Comparison of ENCODE assay signal across 11 cellular contexts in the genomic region with DNA sequence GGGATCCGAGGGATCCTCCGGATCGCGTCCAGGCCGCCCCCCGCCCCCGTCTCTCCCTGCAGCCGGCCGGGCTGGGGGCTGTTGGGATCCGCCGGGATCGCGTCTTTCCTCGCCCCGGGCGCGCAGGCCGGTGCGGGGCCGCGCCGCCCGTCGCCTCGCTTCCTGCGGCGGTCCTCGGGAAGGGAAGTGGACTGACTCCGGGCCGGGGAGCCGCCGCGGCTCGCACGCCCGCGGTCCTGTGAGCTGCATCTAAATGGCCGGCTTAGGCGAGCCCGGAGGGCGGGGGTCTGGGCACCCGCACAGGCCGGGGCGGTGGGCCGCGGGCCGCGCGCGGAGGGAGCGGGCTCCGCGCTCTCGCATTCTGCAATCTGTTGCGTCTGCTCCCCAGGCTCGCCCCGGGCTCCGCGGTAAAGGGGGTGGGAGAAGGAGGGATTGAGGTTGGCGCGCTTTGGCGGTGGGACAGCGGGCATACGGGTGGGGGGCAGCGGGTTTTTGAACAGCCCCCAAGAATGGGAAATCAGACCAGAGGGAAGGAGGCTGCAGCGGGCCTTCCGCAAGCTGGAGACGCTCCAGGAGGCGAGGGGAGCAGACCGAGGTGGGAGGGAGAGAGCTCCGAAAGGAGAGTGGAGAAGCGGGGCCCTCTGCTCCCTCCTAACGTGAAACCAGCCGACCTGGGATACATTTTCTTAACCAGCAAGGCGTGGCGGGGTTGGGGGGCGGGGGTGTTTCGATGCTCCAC. TPM values are rescaled to one million over a fixed set of nuclear protein-coding genes. Genes with fewer than 3 reads are reported as not detected.
A peak's percentile ranks its signal among the peaks of the same experiment; 100 is the strongest.
DNase-seq lines count a peak whose midpoint lies in the region; ATAC-seq and TF ChIP-seq lines count a peak whose summit lies in the region.
"Had no signal": no experiment of that assay in that cellular context is flagged by ENCODE, and none has a peak within 500 bp of the region (broad histone marks: within the 10 kb centered on the region; RNA-seq: fewer than 3 reads in every experiment).

No MANE protein-coding gene starts in this region.

- DNase-seq in breast epithelium (ENCODE audit: low spot score in 2 of 2): peak in 1 of 2 donors; percentile 37
- DNase-seq in MCF 10A (ENCODE audit: unreplicated experiment): no peak
- DNase-seq in coronary artery (ENCODE audit: low spot score): no peak
- no peak for DNase-seq in naive B cell
- DNase-seq in upper lobe of right lung: peak; percentile 61
- DNase-seq in stimulated activated naive CD8-positive, alpha-beta T cell treated with anti-CD3 and anti-CD28 coated beads, Interleukin-15, Interleukin-2, amounts not matched to agents 100 U/mL and 50 U/mL, for 24 hours: no peak
- DNase-seq: NCI-H1694 had no signal

- H3K4me1 Mint-ChIP-seq in MCF 10A (ENCODE audit: insufficient read depth, unreplicated experiment): no peaks in the 10 kb centered on the region
- peaks cover 5 to 26% (median 25%) of the 10 kb centered on the region in 3 donors for H3K4me1 Mint-ChIP-seq in naive B cell

- no TSS peak for BruUV-seq in MCF 10A (replicated peaks; lab: Mats Ljungman, UMichigan)

- no peak for TF ChIP-seq POLR2A in breast epithelium (IDR thresholded peaks at IDR 0.05)

- ATAC-seq in naive B cell (ENCODE audit: low read depth in 2 of 2) (no peak), upper lobe of right lung (no peak), GM19463 (IDR thresholded peaks at IDR 0.05; ENCODE audit: unreplicated experiment) (no peak), esophagus mucosa (no peak)
- ATAC-seq in stimulated activated naive CD8-positive, alpha-beta T cell treated with anti-CD3 and anti-CD28 coated beads, Interleukin-15, Interleukin-2, amounts not matched to agents 100 U/mL and 50 U/mL, for 24 hours: no peak
- ATAC-seq: sciatic nerve had no signal

- H3K4me3 Mint-ChIP-seq in MCF 10A (ENCODE audit: unreplicated experiment): no peak overlapping the region
- peak overlapping the region in 5 of 8 donors; percentile 20 to 79 (median 45) for H3K4me3 Mint-ChIP-seq in naive B cell

- intact Hi-C loops in breast epithelium (cut with DNase I; ENCODE audit: low total_unique reads): no loop called here
- intact Hi-C loops in MCF 10A (cut with micrococcal nuclease): no loop called here
- intact Hi-C loops in upper lobe of right lung (cut with DNase I): no loop called here

- H3K36me3 Mint-ChIP-seq in MCF 10A (ENCODE audit: insufficient read depth, unreplicated experiment) (no peaks in the 10 kb centered on the region), naive B cell (no peaks in the 10 kb centered on the region)

- CTCF ChIA-PET in MCF 10A (lab: Yijun Ruan, JAX): interaction anchor here (0.5 to 0.7 kb wide), 3 partner anchors 151 to 1901 kb away, joined by 3 read pairs; no protein-coding TSS in a partner anchor

- H3K27me3 ChIP-seq in breast epithelium (peaks cover 6 to 81% of the 10 kb centered on the region in 2 donors), upper lobe of right lung (peaks cover 91% of the 10 kb centered on the region)

- H3K27ac Mint-ChIP-seq in MCF 10A (ENCODE audit: low read depth, unreplicated experiment) (no peak overlapping the region), naive B cell (peak overlapping the region in 1 of 6 donors; percentile 24)

- H3K4me3 ChIP-seq in breast epithelium: peak overlapping the region; percentile 48 to 79 (median 59)
- peak overlapping the region; percentile 75 for H3K4me3 ChIP-seq in coronary artery
- H3K4me3 ChIP-seq in upper lobe of right lung: peak overlapping the region; percentile 62

- POLR2A ChIA-PET in MCF 10A (lab: Yijun Ruan, JAX): no interaction called here

- H3K27me3 Mint-ChIP-seq in MCF 10A (ENCODE audit: insufficient read depth, unreplicated experiment) (no peaks in the 10 kb centered on the region), naive B cell (peaks cover 57 to 92% (median 86%) of the 10 kb centered on the region in 3 donors)

- peaks cover 21 to 23% of the 10 kb centered on the region in 2 donors for H3K4me1 ChIP-seq in breast epithelium
- H3K4me1 ChIP-seq in upper lobe of right lung: peaks cover 27% of the 10 kb centered on the region

- peaks cover 7% of the 10 kb centered on the region for H3K9me3 Mint-ChIP-seq in MCF 10A (ENCODE audit: unreplicated experiment)
- peaks cover 0 to 1% (median 0%) of the 10 kb centered on the region in 7 donors for H3K9me3 Mint-ChIP-seq in naive B cell

- H3K36me3 ChIP-seq in breast epithelium: no peaks in the 10 kb centered on the region
- H3K36me3 ChIP-seq in upper lobe of right lung: no peaks in the 10 kb centered on the region
- H3K36me3 ChIP-seq: BLaER1 treated with 17β-estradiol and CSF1 and Interleukin-3, amounts not matched to agents 10 nM and 100 nM had no signal

- H3K9me3 ChIP-seq in breast epithelium (no peaks in the 10 kb centered on the region), upper lobe of right lung (no peaks in the 10 kb centered on the region)
- H3K9me3 ChIP-seq: BLaER1 treated with 17β-estradiol and CSF1 and Interleukin-3, amounts not matched to agents 10 nM and 100 nM had no signal

- TF ChIP-seq CTCF in breast epithelium (IDR thresholded peaks at IDR 0.05) (no peak), MCF 10A (IDR thresholded peaks at IDR 0.05; ENCODE audit: unreplicated experiment) (no peak), coronary artery (IDR thresholded peaks at IDR 0.05) (no peak), upper lobe of right lung (IDR thresholded peaks at IDR 0.05) (no peak)

- no peak overlapping the region for H3K27ac ChIP-seq in breast epithelium
- H3K27ac ChIP-seq in coronary artery: no peak overlapping the region
- H3K27ac ChIP-seq in upper lobe of right lung: no peak overlapping the region
- H3K27ac ChIP-seq: BLaER1 treated with 17β-estradiol and CSF1 and Interleukin-3, amounts not matched to agents 10 nM and 100 nM had no signal

RNA-seq across cellular contexts. Expression of a gene that starts 2.2 kb away (rescaled TPM):
- total RNA-seq in breast epithelium: under 1 TPM in 2 of 3 donors, not detected in 1; under 0.01 TPM
- not detected in 2 replicates for total RNA-seq in MCF 10A (2022)
- polyA plus RNA-seq in naive B cell (ENCODE audit: low read depth in 6 of 6): under 1 TPM in 1 of 6 donors, not detected in 5; 0.05 TPM
- 0.23 TPM for total RNA-seq in upper lobe of right lung
- total RNA-seq in esophagus mucosa: not detected
